ENCODE assay signal across 22 cellular contexts in genomic region chr7:12369700-12370099, GRCh38. TPM values are rescaled to one million over a fixed set of nuclear protein-coding genes. Genes with fewer than 3 reads are reported as not detected.
DNase-seq lines count a peak whose midpoint lies in the region; ATAC-seq, FAIRE-seq and TF ChIP-seq lines count a peak whose summit lies in the region.
"Had no signal": no experiment of that assay in that cellular context is flagged by ENCODE, and none has a peak within 500 bp of the region (broad histone marks: within the 10 kb centered on the region; RNA-seq: fewer than 3 reads in every experiment).

No MANE protein-coding gene starts in this region.

- peak; percentile 38; the same call in 1 of the 3 replicates for ATAC-seq in GM23338
- ATAC-seq in HG03139 (IDR thresholded peaks at IDR 0.05; ENCODE audit: unreplicated experiment), result no peak
- ATAC-seq: A549; CD8-positive, alpha-beta T cell had no signal

- no peak overlapping the region for H2AFZ ChIP-seq in GM23338

- H3K27ac Mint-ChIP-seq in GM23338, result no peak overlapping the region
- peak overlapping the region in 2 of 3 experiments; percentile 46 to 75 for H3K27ac Mint-ChIP-seq in nephron
- H3K27ac Mint-ChIP-seq in CD4-positive, alpha-beta memory T cell, result no peak overlapping the region
- H3K27ac Mint-ChIP-seq: CD8-positive, alpha-beta T cell; HFFc6 had no signal

- H4K20me1 ChIP-seq in GM23338 (replicated peaks; ENCODE audit: insufficient read depth), result no peaks in the 10 kb centered on the region

- intact Hi-C loops in head of caudate nucleus (cut with DNase I), result no loop called here
- intact Hi-C loops in CD4-positive, alpha-beta memory T cell (cut with micrococcal nuclease), result no loop called here

- 0 out of 2 replicates have a peak overlapping the region, but pooled peaks have one; percentile 12 for H3K27ac ChIP-seq in GM23338 (ENCODE audit: low read depth)
- no peak overlapping the region for H3K27ac ChIP-seq in CD4-positive, alpha-beta memory T cell (ENCODE audit: low read depth, low read length)
- H3K27ac ChIP-seq: A549, C4-2B had no signal

- H3K27me3 Mint-ChIP-seq in GM23338 (ENCODE audit: insufficient read depth, low read depth, poor library complexity) (no peaks in the 10 kb centered on the region), nephron (ENCODE audit: low read depth) (no peaks in the 10 kb centered on the region)
- peaks cover 0 to 1% of the 10 kb centered on the region in 2 donors for H3K27me3 Mint-ChIP-seq in CD4-positive, alpha-beta memory T cell

- no peaks in the 10 kb centered on the region for H3K4me1 Mint-ChIP-seq in GM23338
- peaks cover 18% of the 10 kb centered on the region for H3K4me1 Mint-ChIP-seq in nephron
- no peaks in the 10 kb centered on the region for H3K4me1 Mint-ChIP-seq in CD4-positive, alpha-beta memory T cell

- H3K79me2 ChIP-seq in GM23338 (replicated peaks; ENCODE audit: insufficient read depth), result no peaks in the 10 kb centered on the region

- FAIRE-seq in H54 (lab: Jason Lieb, UNC), result peak; percentile 62
- FAIRE-seq: A549, D721Med, GM12892 had no signal

- no peaks in the 10 kb centered on the region for H3K27me3 ChIP-seq in GM23338 (ENCODE audit: insufficient read depth)
- no peaks in the 10 kb centered on the region for H3K27me3 ChIP-seq in CD4-positive, alpha-beta memory T cell (ENCODE audit: insufficient read depth, low read length)
- H3K27me3 ChIP-seq: BE2C had no signal

- H3K4me1 ChIP-seq in GM23338 (ENCODE audit: insufficient read depth), result no peaks in the 10 kb centered on the region
- H3K4me1 ChIP-seq in CD4-positive, alpha-beta memory T cell (ENCODE audit: insufficient read depth, low read length), result no peaks in the 10 kb centered on the region
- H3K4me1 ChIP-seq: A549, BE2C had no signal

- TF ChIP-seq CTCF in GM23338 (conservative IDR thresholded peaks at IDR 0.05; ENCODE audit: low read depth in 2 of 2), result no peak
- TF ChIP-seq CTCF in nephron (IDR thresholded peaks at IDR 0.05; ENCODE audit: unreplicated experiment in 3 of 3), result no peak

- H3F3A ChIP-seq in GM23338 (replicated peaks; ENCODE audit: low read depth), result no peaks in the 10 kb centered on the region

- CTCF ChIA-PET in CD4-positive, alpha-beta memory T cell (lab: Charles Lee; ENCODE audit: partially characterized antibody), result no interaction called here

- H3K36me3 ChIP-seq in GM23338 (ENCODE audit: insufficient read depth), result peaks cover 11% of the 10 kb centered on the region
- no peaks in the 10 kb centered on the region for H3K36me3 ChIP-seq in CD4-positive, alpha-beta memory T cell (ENCODE audit: insufficient read depth, low read length)

- DNase-seq in GM23338 (ENCODE audit: low spot score), result no peak
- no peak for DNase-seq in H54 (ENCODE audit: insufficient read length, low spot score)
- DNase-seq in brain pericyte (ENCODE audit: low read depth, low spot score), result peak; percentile 2
- no peak for DNase-seq in head of caudate nucleus
- no peak for DNase-seq in CD4-positive, alpha-beta memory T cell
- DNase-seq: BE2C; CD8-positive, alpha-beta T cell; COR-L47; DMS153; DND-41; GDM1; GOT3; HCEC 1CT; HFFc6; IMR-90 had no signal

- H3K9me3 ChIP-seq in CD4-positive, alpha-beta memory T cell (ENCODE audit: control insufficient read depth in 1 of 2, low read length in 2 of 2), result no peaks in the 10 kb centered on the region
- H3K9me3 ChIP-seq: A549, BE2C had no signal

- POLR2A ChIA-PET in CD4-positive, alpha-beta memory T cell (lab: Charles Lee; ENCODE audit: partially characterized antibody), result no interaction called here

- H3K9me3 Mint-ChIP-seq in GM23338 (no peaks in the 10 kb centered on the region; the same call in 2 of the 3 replicates), nephron (no peaks in the 10 kb centered on the region)
- H3K9me3 Mint-ChIP-seq in CD4-positive, alpha-beta memory T cell, result no peaks in the 10 kb centered on the region
- H3K9me3 Mint-ChIP-seq: CD8-positive, alpha-beta T cell had no signal

- H3K4me2 ChIP-seq in GM23338, result no peak overlapping the region
- H3K4me2 ChIP-seq: A549 had no signal

- no peaks in the 10 kb centered on the region for H3K9me2 ChIP-seq in GM23338 (ENCODE audit: insufficient read depth)

- H3K4me3 Mint-ChIP-seq in GM23338 (no peak overlapping the region), nephron (peak overlapping the region in 1 of 3 experiments; percentile 1)
- H3K4me3 Mint-ChIP-seq in CD4-positive, alpha-beta memory T cell, result no peak overlapping the region
- H3K4me3 Mint-ChIP-seq: CD8-positive, alpha-beta T cell; HFFc6 had no signal

- no peak for TF ChIP-seq POLR2A in H54 (IDR thresholded peaks at IDR 0.05; ENCODE audit: low read depth, low read length)

- peaks cover 25% of the 10 kb centered on the region for H3K36me3 Mint-ChIP-seq in GM23338 (ENCODE audit: low read depth)
- H3K36me3 Mint-ChIP-seq in nephron (ENCODE audit: low read depth), result no peaks in the 10 kb centered on the region
- H3K36me3 Mint-ChIP-seq in CD4-positive, alpha-beta memory T cell, result peaks cover 0 to 2% of the 10 kb centered on the region in 2 donors
- H3K36me3 Mint-ChIP-seq: CD8-positive, alpha-beta T cell had no signal

- no peak overlapping the region for H3K4me3 ChIP-seq in GM23338
- H3K4me3 ChIP-seq in CD4-positive, alpha-beta memory T cell (ENCODE audit: low read length in 2 of 2), result no peak overlapping the region
- H3K4me3 ChIP-seq: A549 had no signal

TF ChIP-seq in GM23338, 12 proteins besides CTCF, POLR2A, EP300 and RAD21 (continues in another document):
- TF ChIP-seq EZH2phosphoT487 (IDR thresholded peaks at IDR 0.05; ENCODE audit: unreplicated experiment) (no peak), STAT1 (IDR thresholded peaks at IDR 0.05; ENCODE audit: unreplicated experiment) (no peak), CREB1 (CRISPR knock-in tag; IDR thresholded peaks at IDR 0.05; ENCODE audit: low read depth) (no peak), ETS1 (IDR thresholded peaks at IDR 0.05) (no peak), NANOG (IDR thresholded peaks at IDR 0.05; ENCODE audit: borderline replicate concordance) (no peak), EZH2 (IDR thresholded peaks at IDR 0.05; ENCODE audit: low read depth, unreplicated experiment) (no peak), JUNB (IDR thresholded peaks at IDR 0.05; ENCODE audit: unreplicated experiment) (no peak), ZNF331 (CRISPR knock-in tag; IDR thresholded peaks at IDR 0.05; ENCODE audit: low read depth) (no peak)

RNA-seq across cellular contexts. Expression of gene VWDE, which starts 34.0 kb away (rescaled TPM):
- 35.3 and 45.5 TPM in 2 replicates for total RNA-seq in GM23338 (2014; rRNA removed; shearing (Covaris generic))
- 17.4 and 24.6 TPM in 2 replicates for polyA plus RNA-seq in GM23338 (2016; fragmentation: Nextera tagmentation; extraction: Ambion mirVana)
- total RNA-seq in CD4-positive, alpha-beta memory T cell, result 1 to 10 TPM; 8.9 to 9.0 TPM
- under 1 TPM in 1 of 2 donors, not detected in 1; 0.26 TPM for polyA plus RNA-seq in CD4-positive, alpha-beta memory T cell
- total RNA-seq: HFFc6, HT-29 had no signal

Comparison
In these comparisons a context has a peak if more than half of its experiments do, and no peak if none do; other contexts are left out.
1. H3K27ac Mint-ChIP-seq: peak in nephron (2 of 3); none in GM23338 (single experiment) and CD4-positive, alpha-beta memory T cell (0 of 7).